In the genomic region with DNA sequence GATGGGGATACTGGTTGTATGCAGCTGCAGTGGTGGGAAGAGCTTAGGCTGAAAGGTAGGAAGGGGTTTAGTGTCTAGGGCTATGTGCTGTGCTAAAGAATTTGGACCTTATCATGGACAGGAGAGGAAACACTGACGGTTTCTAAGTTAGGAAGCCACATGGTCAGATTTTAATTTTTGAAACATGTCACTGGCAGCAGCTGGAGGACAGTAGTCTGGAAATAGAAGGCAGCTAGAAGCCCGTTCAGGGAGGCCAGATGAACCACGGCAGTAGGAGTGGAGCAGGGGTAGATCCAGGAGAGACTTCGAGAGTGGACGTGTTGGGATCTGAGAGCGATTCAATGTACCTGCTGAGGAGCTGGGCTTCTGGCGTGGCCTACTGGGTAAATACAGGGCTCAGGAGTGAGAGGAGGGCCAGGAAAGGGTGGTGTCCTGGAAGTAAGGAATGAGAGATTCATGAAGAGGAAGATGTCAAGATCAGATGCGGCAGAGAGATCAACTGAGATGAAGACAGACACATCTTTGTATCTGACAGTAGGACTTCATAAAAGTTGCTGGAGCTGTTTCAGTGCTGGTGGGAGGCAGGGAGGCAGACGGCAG, we compare ENCODE assay signal across 19 cellular contexts.
DNase-seq lines count a peak whose midpoint lies in the region; ATAC-seq and TF ChIP-seq lines count a peak whose summit lies in the region.
"Had no signal": no experiment of that assay in that cellular context is flagged by ENCODE, and none has a peak within 500 bp of the region (broad histone marks: within the 10 kb centered on the region; RNA-seq: fewer than 3 reads in every experiment).

No MANE protein-coding gene starts in this region.

- peak overlapping the region; percentile 80 for H3K27ac ChIP-seq in cardiac muscle cell
- H3K27ac ChIP-seq in naive thymus-derived CD4-positive, alpha-beta T cell (ENCODE audit: low read depth, low read length): peak overlapping the region; percentile 71
- H3K27ac ChIP-seq: 22Rv1, GM23248 had no signal

- DNase-seq in Right ventricle myocardium inferior (ENCODE audit: missing footprints) (no peak), cardiac septum (ENCODE audit: low spot score) (no peak), cardiac muscle cell (ENCODE audit: low read depth in 1 of 2, low spot score in 1 of 2) (no peak), mesenteric fat pad (ENCODE audit: low spot score) (no peak), NCI-H510A (lab: John Stamatoyannopoulos, UW) (no peak)
- DNase-seq in naive thymus-derived CD4-positive, alpha-beta T cell: no peak
- DNase-seq: AML-193; GM23248; HCEC 1CT; NCI-H1105; NCI-H2081; NCI-H2171 treated with DMSO at 0.1 percent for 48 hours; NCI-H748 treated with DMSO at 0.1 percent for 48 hours; NK-92 treated with Interleukin-12 subunit alpha and Interleukin-12 subunit beta, amount 100 ng/mL, for 24 hours; SIG-M5 had no signal

- H3K27ac Mint-ChIP-seq in naive thymus-derived CD4-positive, alpha-beta T cell: no peak overlapping the region

- intact Hi-C loops in Right ventricle myocardium inferior (cut with DNase I) (no loop called here), cardiac septum (cut with DNase I) (no loop called here)
- intact Hi-C loops in naive thymus-derived CD4-positive, alpha-beta T cell (cut with micrococcal nuclease): loop anchor here in 1 of 2 donors (10.0 kb wide), 1 partner anchor 49 kb away; no protein-coding TSS in a partner anchor

- no peaks in the 10 kb centered on the region for H3K27me3 ChIP-seq in cardiac muscle cell
- H3K27me3 ChIP-seq in naive thymus-derived CD4-positive, alpha-beta T cell (ENCODE audit: control insufficient read depth in 2 of 2, insufficient read depth in 2 of 2, low read length in 2 of 2): no peaks in the 10 kb centered on the region

- no peak overlapping the region for H3K4me3 Mint-ChIP-seq in naive thymus-derived CD4-positive, alpha-beta T cell

- H3K4me1 ChIP-seq in cardiac muscle cell (ENCODE audit: low read depth): peaks cover 64% of the 10 kb centered on the region
- peaks cover 93 to 97% of the 10 kb centered on the region in 2 donors for H3K4me1 ChIP-seq in naive thymus-derived CD4-positive, alpha-beta T cell (ENCODE audit: control insufficient read depth in 2 of 2, insufficient read depth in 2 of 2, low read length in 2 of 2)

- H3K4me3 ChIP-seq in cardiac muscle cell: no peak overlapping the region
- peak overlapping the region; percentile 23 for H3K4me3 ChIP-seq in naive thymus-derived CD4-positive, alpha-beta T cell (ENCODE audit: low read length)
- H3K4me3 ChIP-seq: GM23248 had no signal

- H3K9me3 ChIP-seq in cardiac muscle cell (ENCODE audit: low read depth): no peaks in the 10 kb centered on the region
- H3K9me3 ChIP-seq in naive thymus-derived CD4-positive, alpha-beta T cell (ENCODE audit: control insufficient read depth in 2 of 3, low read length in 3 of 3): no peaks in the 10 kb centered on the region

- ATAC-seq in Right ventricle myocardium inferior: peak; percentile 54
- no peak for ATAC-seq in naive thymus-derived CD4-positive, alpha-beta T cell
- no peak for ATAC-seq in HG02981 (IDR thresholded peaks at IDR 0.05; ENCODE audit: unreplicated experiment)
- no peak for ATAC-seq in GM21576 (IDR thresholded peaks at IDR 0.05; ENCODE audit: unreplicated experiment)
- ATAC-seq: SK-N-SH treated with all-trans-retinoic acid at 6 μM for 48 hours had no signal

- H3K36me3 Mint-ChIP-seq in naive thymus-derived CD4-positive, alpha-beta T cell: peaks cover 0 to 12% (median 0%) of the 10 kb centered on the region in 5 donors

- H3K4me1 Mint-ChIP-seq in naive thymus-derived CD4-positive, alpha-beta T cell: peaks cover 0 to 34% (median 5%) of the 10 kb centered on the region in 7 donors

- H3K27me3 Mint-ChIP-seq in naive thymus-derived CD4-positive, alpha-beta T cell: no peaks in the 10 kb centered on the region

- POLR2A ChIA-PET in naive thymus-derived CD4-positive, alpha-beta T cell (lab: Charles Lee): interaction anchor here (0.6 to 3.0 kb wide), 17 partner anchors 8 to 331 kb away, joined by 3 to 13 read pairs (median 3); no protein-coding TSS in a partner anchor

- H3K9me3 Mint-ChIP-seq in naive thymus-derived CD4-positive, alpha-beta T cell: no peaks in the 10 kb centered on the region

- no peaks in the 10 kb centered on the region for H3K36me3 ChIP-seq in cardiac muscle cell
- no peaks in the 10 kb centered on the region for H3K36me3 ChIP-seq in naive thymus-derived CD4-positive, alpha-beta T cell (ENCODE audit: control insufficient read depth in 2 of 3, insufficient read depth in 3 of 3, low read length in 3 of 3)

- CTCF ChIA-PET in naive thymus-derived CD4-positive, alpha-beta T cell (lab: Charles Lee): interaction anchor here (0.7 to 2.2 kb wide), 5 partner anchors 9 to 47 kb away, joined by 3 to 7 read pairs (median 3); no protein-coding TSS in a partner anchor

- TF ChIP-seq CTCF in cardiac muscle cell (IDR thresholded peaks at IDR 0.05; ENCODE audit: low read depth, low read length): no peak
